ENCODE assay signal across 8 cellular contexts in genomic region chr16:88185976-88186888, GRCh38.
DNase-seq lines count a peak whose midpoint lies in the region; ATAC-seq, FAIRE-seq and TF ChIP-seq lines count a peak whose summit lies in the region.
"Not testable (repeated sequence)": the region's sequence is repeated elsewhere in the genome, so short reads cannot be mapped to it uniquely, and the experiment has no call there.

No MANE protein-coding gene starts in this region.

- not testable (repeated sequence) for FAIRE-seq in kidney (lab: Jason Lieb, UNC)

- H3K9ac ChIP-seq in fibroblast of lung (ENCODE audit: insufficient read depth, low read length): peak overlapping the region; percentile 66
- not testable (repeated sequence) for H3K9ac ChIP-seq in kidney (ENCODE audit: low read length in 2 of 2)

- H3K27me3 ChIP-seq in GM23338 (ENCODE audit: insufficient read depth); fibroblast of lung (ENCODE audit: control insufficient read depth, insufficient read depth, low read length); upper lobe of right lung: not testable (repeated sequence)

- H3K36me3 Mint-ChIP-seq in GM23338 (ENCODE audit: low read depth): not testable (repeated sequence)

- peak; percentile 66 for ATAC-seq in GM23338
- ATAC-seq in upper lobe of right lung: not testable (repeated sequence)

- not testable (repeated sequence) for H3K4me2 ChIP-seq in GM23338
- peak overlapping the region; percentile 64 for H3K4me2 ChIP-seq in fibroblast of lung (ENCODE audit: extremely low read depth, insufficient read depth, low read length)

- not testable (repeated sequence) for H3K4me1 Mint-ChIP-seq in GM23338

- H3K36me3 ChIP-seq in GM23338 (ENCODE audit: insufficient read depth); fibroblast of lung (ENCODE audit: control insufficient read depth, insufficient read depth, low read length); kidney (ENCODE audit: control insufficient read depth in 1 of 2, insufficient read depth in 2 of 2, low read length in 2 of 2); upper lobe of right lung: not testable (repeated sequence)

- not testable (repeated sequence) for H3K9me2 ChIP-seq in GM23338 (ENCODE audit: insufficient read depth)

- H3K27me3 Mint-ChIP-seq in GM23338 (ENCODE audit: insufficient read depth, low read depth, poor library complexity): not testable (repeated sequence)

- peak; percentile 39 for DNase-seq in AG08395 (ENCODE audit: low spot score)
- DNase-seq in GM23338 (ENCODE audit: low spot score): not testable (repeated sequence)
- DNase-seq in T1000 (lab: John Stamatoyannopoulos, UW): peak; percentile 70
- DNase-seq in brain pericyte (ENCODE audit: low read depth, low spot score): peak; percentile 92
- peak; percentile 91 to 93 for DNase-seq in fibroblast of lung (ENCODE audit: low read depth in 2 of 2)
- DNase-seq in kidney: peak; percentile 58
- DNase-seq in retina: peak; percentile 47
- DNase-seq in upper lobe of right lung: peak; percentile 55

- not testable (repeated sequence) for H3K27ac Mint-ChIP-seq in GM23338

- not testable (repeated sequence) for H3K4me3 Mint-ChIP-seq in GM23338

- not testable (repeated sequence) for TF ChIP-seq CTCF in GM23338 (conservative IDR thresholded peaks at IDR 0.05; ENCODE audit: low read depth in 2 of 2); fibroblast of lung (conservative IDR thresholded peaks at IDR 0.05 in 1 of 2, IDR thresholded peaks at IDR 0.05 in 1 of 2; ENCODE audit: low read depth in 1 of 2, low read length in 2 of 2); kidney (IDR thresholded peaks at IDR 0.05; ENCODE audit: borderline replicate concordance, extremely low read depth, insufficient read depth); upper lobe of right lung (IDR thresholded peaks at IDR 0.05)

- H2AFZ ChIP-seq in GM23338; fibroblast of lung (ENCODE audit: low read length): not testable (repeated sequence)

- not testable (repeated sequence) for H3K27ac ChIP-seq in GM23338 (ENCODE audit: low read depth); kidney (ENCODE audit: low read depth in 2 of 2, low read length in 2 of 2); upper lobe of right lung
- H3K27ac ChIP-seq in fibroblast of lung (ENCODE audit: insufficient read depth, low read length): peak overlapping the region; percentile 87

- H3K79me2 ChIP-seq in GM23338 (replicated peaks; ENCODE audit: insufficient read depth); fibroblast of lung (ENCODE audit: control insufficient read depth, insufficient read depth, low read length): not testable (repeated sequence)

- not testable (repeated sequence) for H3K9me3 ChIP-seq in fibroblast of lung (ENCODE audit: control insufficient read depth, insufficient read depth, low read depth, low read length); kidney (ENCODE audit: control insufficient read depth in 1 of 2, low read length in 2 of 2); upper lobe of right lung

- H3F3A ChIP-seq in GM23338 (replicated peaks; ENCODE audit: low read depth): not testable (repeated sequence)

- H3K4me1 ChIP-seq in GM23338 (ENCODE audit: insufficient read depth); fibroblast of lung (ENCODE audit: control insufficient read depth, extremely low read depth, insufficient read depth, low read length); kidney (ENCODE audit: control insufficient read depth in 1 of 2, insufficient read depth in 1 of 2, low read depth in 1 of 2, low read length in 2 of 2); upper lobe of right lung: not testable (repeated sequence)

- intact Hi-C loops in kidney (cut with DNase I); upper lobe of right lung (cut with DNase I): not testable (repeated sequence)

- peaks cover 19% of the 10 kb centered on the region for H3K9me3 Mint-ChIP-seq in GM23338

- not testable (repeated sequence) for H4K20me1 ChIP-seq in GM23338 (replicated peaks; ENCODE audit: insufficient read depth); fibroblast of lung (ENCODE audit: control insufficient read depth, extremely low read depth, insufficient read depth, low read length)

- H3K4me3 ChIP-seq in GM23338; kidney (ENCODE audit: low read length in 2 of 2); upper lobe of right lung: not testable (repeated sequence)
- H3K4me3 ChIP-seq in fibroblast of lung (replicated peaks in 1 of 4; ENCODE audit: control extremely low read depth in 1 of 4, insufficient read depth in 1 of 4, low read depth in 3 of 4, low read length in 4 of 4): peak overlapping the region in 3 of 4 experiments; percentile 19 to 37 (median 26)
